8 cellular contexts compared by ENCODE assay signal in the genomic region with DNA sequence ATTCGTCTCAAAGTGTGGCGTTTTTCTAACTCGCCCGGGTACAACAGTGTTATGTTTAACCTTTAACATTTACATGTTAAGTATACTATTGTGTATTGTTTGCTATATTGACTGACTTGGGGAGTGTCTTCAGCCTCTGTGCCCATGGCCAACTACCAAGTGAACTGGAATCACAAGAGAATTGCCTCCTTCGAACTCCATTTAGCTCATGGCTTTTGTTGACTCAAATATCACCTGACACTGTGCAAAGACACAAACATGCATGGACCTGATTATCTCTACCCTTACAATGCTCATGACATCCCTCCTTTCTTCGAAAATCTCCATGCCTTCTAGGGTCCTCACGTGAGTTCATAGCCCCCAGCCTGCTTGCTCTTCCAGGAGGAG. TPM values are rescaled to one million over a fixed set of nuclear protein-coding genes. Genes with fewer than 3 reads are reported as not detected.
DNase-seq lines count a peak whose midpoint lies in the region; ATAC-seq and TF ChIP-seq lines count a peak whose summit lies in the region.

No MANE protein-coding gene starts in this region.

- DNase-seq in H7 (no peak), left ventricle myocardium inferior (no peak), DMS53 treated with DMSO at 0.1 percent for 48 hours (lab: John Stamatoyannopoulos, UW; ENCODE audit: unreplicated experiment) (no peak), posterior vena cava (ENCODE audit: low spot score) (no peak), AG20443 (ENCODE audit: low spot score) (no peak)

- peak overlapping the region; percentile 85 for H3K27ac ChIP-seq in left ventricle myocardium inferior (replicated peaks)

- H3K4me3 ChIP-seq in H7 (ENCODE audit: insufficient read depth, low read depth, low read length) (peak overlapping the region; percentile 91), WI38 (ENCODE audit: low read depth, low read length) (peak overlapping the region; percentile 95), left ventricle myocardium inferior (peak overlapping the region; percentile 79), skeletal muscle satellite cell (ENCODE audit: low read length) (peak overlapping the region; percentile 96)

- H3K27me3 ChIP-seq in H7 (ENCODE audit: control insufficient read depth, insufficient read depth, low read length): no peaks in the 10 kb centered on the region
- H3K27me3 ChIP-seq in left ventricle myocardium inferior (ENCODE audit: low read depth): no peaks in the 10 kb centered on the region
- no peaks in the 10 kb centered on the region for H3K27me3 ChIP-seq in skeletal muscle satellite cell (ENCODE audit: control insufficient read depth, insufficient read depth, low read length)

- no peak for ATAC-seq in HG02763 (IDR thresholded peaks at IDR 0.05; ENCODE audit: unreplicated experiment)

- no peak for TF ChIP-seq CTCF in WI38 (IDR thresholded peaks at IDR 0.05; ENCODE audit: low read depth, low read length)
- TF ChIP-seq CTCF in left ventricle myocardium inferior (IDR thresholded peaks at IDR 0.05; ENCODE audit: borderline replicate concordance): no peak

- intact Hi-C loops in left ventricle myocardium inferior (cut with micrococcal nuclease): no loop called here
- intact Hi-C loops in posterior vena cava (cut with DNase I): loop anchor here in 1 of 2 donors (5.0 kb wide), 1 partner anchor 1471 kb away; no protein-coding TSS in a partner anchor

- H3K4me2 ChIP-seq in skeletal muscle satellite cell (ENCODE audit: low read length): peak overlapping the region; percentile 91

- H3K9me3 ChIP-seq in left ventricle myocardium inferior (replicated peaks) (peaks cover 15% of the 10 kb centered on the region), skeletal muscle satellite cell (replicated peaks; ENCODE audit: low read length) (no peaks in the 10 kb centered on the region)

- H3K9ac ChIP-seq in skeletal muscle satellite cell (ENCODE audit: low read depth, low read length): peak overlapping the region; percentile 85

- H3K36me3 ChIP-seq in H7 (replicated peaks; ENCODE audit: control insufficient read depth, insufficient read depth, low read length) (peaks cover 4% of the 10 kb centered on the region), left ventricle myocardium inferior (peaks cover 25% of the 10 kb centered on the region), skeletal muscle satellite cell (ENCODE audit: insufficient read depth, low read length) (no peaks in the 10 kb centered on the region)

- H3K4me1 ChIP-seq in left ventricle myocardium inferior (peaks cover 43% of the 10 kb centered on the region), skeletal muscle satellite cell (ENCODE audit: control insufficient read depth, insufficient read depth, low read length) (no peaks in the 10 kb centered on the region)

RNA-seq across cellular contexts. Expression of a gene that starts 0.7 kb away (rescaled TPM):
- total RNA-seq in H7 (2014; rRNA removed; shearing (Covaris generic)): 16.8 and 24.3 TPM in 2 replicates
- total RNA-seq in left ventricle myocardium inferior (11.2 TPM), posterior vena cava (10 to 100 TPM; 10.7 to 13.3 TPM)
- 7.6 and 10.9 TPM in 2 replicates for total RNA-seq in skeletal muscle satellite cell (2012; rRNA removed)

RNA-seq across cellular contexts. Expression of a gene that starts 28.3 kb away (rescaled TPM):
- 8.1 and 10.6 TPM in 2 replicates for total RNA-seq in H7 (2014; rRNA removed; shearing (Covaris generic))
- total RNA-seq in left ventricle myocardium inferior (10.6 TPM), posterior vena cava (10 to 100 TPM; 12.6 to 13.5 TPM)
- total RNA-seq in skeletal muscle satellite cell (2012; rRNA removed): 10.3 and 13.7 TPM in 2 replicates

RNA-seq across cellular contexts. Expression of a gene that starts 38.4 kb away (rescaled TPM):
- total RNA-seq in H7 (2014; rRNA removed; shearing (Covaris generic)): 19.0 and 19.7 TPM in 2 replicates
- total RNA-seq in left ventricle myocardium inferior: 20.0 TPM
- 16.6 and 26.9 TPM in 2 replicates for total RNA-seq in skeletal muscle satellite cell (2012; rRNA removed)
- total RNA-seq in posterior vena cava: 10 to 100 TPM; 18.3 to 22.2 TPM

RNA-seq across cellular contexts. Expression of a gene that starts 47.1 kb away (rescaled TPM):
- total RNA-seq in H7 (2014; rRNA removed; shearing (Covaris generic)): 5.7 and 6.0 TPM in 2 replicates
- total RNA-seq in left ventricle myocardium inferior (10.9 TPM), posterior vena cava (1 to 10 TPM; 5.6 to 6.5 TPM)
- 3.8 and 4.2 TPM in 2 replicates for total RNA-seq in skeletal muscle satellite cell (2012; rRNA removed)

RNA-seq across cellular contexts. Expression of a gene that starts 58.0 kb away (rescaled TPM):
- total RNA-seq in H7 (2014; rRNA removed; shearing (Covaris generic)): 24.4 and 27.9 TPM in 2 replicates
- total RNA-seq in left ventricle myocardium inferior (6.7 TPM), posterior vena cava (10 to 100 TPM; 11.8 to 13.0 TPM)
- total RNA-seq in skeletal muscle satellite cell (2012; rRNA removed): 22.6 and 23.4 TPM in 2 replicates
